8 cellular contexts compared by ENCODE assay signal in the genomic region with DNA sequence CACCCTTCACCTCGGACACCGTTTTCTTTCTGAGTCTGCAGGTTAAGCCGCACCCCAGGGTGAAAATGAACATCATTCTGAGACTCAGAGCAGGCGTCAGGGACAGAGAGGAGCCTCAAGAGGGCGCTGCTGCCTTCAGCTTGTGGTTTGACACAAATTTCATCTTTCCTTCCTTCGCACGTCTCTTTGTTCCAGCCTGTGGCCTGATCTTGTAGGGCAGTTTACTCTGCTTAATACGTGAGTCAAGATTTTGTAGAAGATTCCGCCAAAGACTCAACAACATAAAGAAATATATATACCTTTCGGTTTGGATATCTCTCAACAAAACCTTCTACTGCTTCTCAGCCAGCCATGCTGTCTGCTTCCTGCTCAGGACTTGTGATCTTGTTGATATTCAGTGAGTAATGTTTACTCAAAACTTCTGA.
DNase-seq lines count a peak whose midpoint lies in the region; ATAC-seq and TF ChIP-seq lines count a peak whose summit lies in the region.

No MANE protein-coding gene starts in this region.

- peak; percentile 80 for ATAC-seq in activated CD4-positive, alpha-beta T cell treated with anti-CD3 and anti-CD28 coated beads for 36 hours
- ATAC-seq in aorta (ENCODE audit: low FRiP score) (no peak), sciatic nerve (no peak)

- H3K27ac Mint-ChIP-seq in activated CD4-positive, alpha-beta T cell treated with anti-CD3 and anti-CD28 coated beads for 36 hours: peak overlapping the region; percentile 83

- TF ChIP-seq CTCF in dorsolateral prefrontal cortex (IDR thresholded peaks at IDR 0.05 in 54 of 56, conservative IDR thresholded peaks at IDR 0.05 in 2 of 56; ENCODE audit: low read depth in 1 of 56, partially characterized antibody in 56 of 56): peak in 34 of 56 donors; percentile 11 to 54 (median 28)

- H3K4me3 Mint-ChIP-seq in activated CD4-positive, alpha-beta T cell treated with anti-CD3 and anti-CD28 coated beads for 36 hours: peak overlapping the region; percentile 80

- POLR2A ChIA-PET in activated CD4-positive, alpha-beta T cell treated with anti-CD3 and anti-CD28 coated beads for 36 hours (lab: Charles Lee): interaction anchor here (1.3 kb wide), 1 partner anchor 68 kb away, joined by 4 read pairs; no protein-coding TSS in a partner anchor

- H3K27me3 Mint-ChIP-seq in activated CD4-positive, alpha-beta T cell treated with anti-CD3 and anti-CD28 coated beads for 36 hours: no peaks in the 10 kb centered on the region

- peaks cover 0 to 4% (median 0%) of the 10 kb centered on the region in 45 donors for H3K27me3 ChIP-seq in dorsolateral prefrontal cortex
- no peaks in the 10 kb centered on the region for H3K27me3 ChIP-seq in aorta (ENCODE audit: control insufficient read depth in 1 of 2, insufficient read depth in 2 of 2, low read length in 1 of 2)

- H3K27ac ChIP-seq in dorsolateral prefrontal cortex (no peak overlapping the region), aorta (ENCODE audit: low read depth in 1 of 2, low read length in 2 of 2) (no peak overlapping the region)

- DNase-seq in NCI-H748 (lab: John Stamatoyannopoulos, UW; ENCODE audit: unreplicated experiment) (peak; percentile 9), NCI-H748 treated with DMSO at 0.1 percent for 48 hours (lab: John Stamatoyannopoulos, UW) (no peak), dorsolateral prefrontal cortex (no peak), aorta (no peak), sciatic nerve (ENCODE audit: low spot score) (no peak), mesenteric fat pad (ENCODE audit: low spot score) (no peak)
- DNase-seq in activated CD4-positive, alpha-beta T cell treated with anti-CD3 and anti-CD28 coated beads for 36 hours: peak; percentile 87
- peak; percentile 60 to 64 for DNase-seq in stimulated activated CD4-positive, alpha-beta T cell treated with anti-CD3 and anti-CD28 coated beads, Interleukin-4, amount 100 ng/mL, for 4 hours

- H3K36me3 ChIP-seq in aorta (ENCODE audit: control insufficient read depth in 1 of 2, insufficient read depth in 2 of 2, low read length in 1 of 2): no peaks in the 10 kb centered on the region

- intact Hi-C loops in activated CD4-positive, alpha-beta T cell treated with anti-CD3 and anti-CD28 coated beads for 36 hours (cut with DNase I, micrococcal nuclease): loop anchor here (2.0 to 5.0 kb wide), 4 partner anchors 24 to 504 kb away; no protein-coding TSS in a partner anchor
- intact Hi-C loops in dorsolateral prefrontal cortex (cut with DNase I) (no loop called here), aorta (cut with DNase I) (no loop called here), sciatic nerve (cut with DNase I) (no loop called here)

- H3K9me3 Mint-ChIP-seq in activated CD4-positive, alpha-beta T cell treated with anti-CD3 and anti-CD28 coated beads for 36 hours (ENCODE audit: low read depth): no peaks in the 10 kb centered on the region

- CTCF ChIA-PET in activated CD4-positive, alpha-beta T cell treated with anti-CD3 and anti-CD28 coated beads for 36 hours (lab: Charles Lee): interaction anchor here (0.8 to 3.0 kb wide), 18 partner anchors 10 to 567 kb away, joined by 3 to 21 read pairs (median 5); no protein-coding TSS in a partner anchor

- peaks cover 2% of the 10 kb centered on the region for H3K9me3 ChIP-seq in aorta (ENCODE audit: control insufficient read depth, low read length)

- no peaks in the 10 kb centered on the region for H3K4me1 ChIP-seq in aorta (ENCODE audit: control insufficient read depth in 1 of 2, insufficient read depth in 2 of 2, low read length in 2 of 2)

- H3K4me3 ChIP-seq in dorsolateral prefrontal cortex (no peak overlapping the region), aorta (ENCODE audit: low read length in 2 of 2) (no peak overlapping the region)

- H3K4me1 Mint-ChIP-seq in activated CD4-positive, alpha-beta T cell treated with anti-CD3 and anti-CD28 coated beads for 36 hours: peaks cover 26% of the 10 kb centered on the region

- 27 to 30% methylated on average over 10 of the region's 10 CpGs for WGBS in aorta, 2 donors

- peaks cover 14% of the 10 kb centered on the region for H3K36me3 Mint-ChIP-seq in activated CD4-positive, alpha-beta T cell treated with anti-CD3 and anti-CD28 coated beads for 36 hours (ENCODE audit: low read depth)

Comparison
In these comparisons a context has a peak if more than half of its experiments do, and no peak if none do; other contexts are left out.
1. DNase-seq: peak in NCI-H748 (single experiment), activated CD4-positive, alpha-beta T cell treated with anti-CD3 and anti-CD28 coated beads for 36 hours (single experiment) and stimulated activated CD4-positive, alpha-beta T cell treated with anti-CD3 and anti-CD28 coated beads, Interleukin-4, amount 100 ng/mL, for 4 hours (2 of 2); none in NCI-H748 treated with DMSO at 0.1 percent for 48 hours (single experiment), dorsolateral prefrontal cortex (0 of 10), aorta (0 of 2), sciatic nerve (single experiment) and mesenteric fat pad (single experiment).
2. intact Hi-C loops: an anchor here in activated CD4-positive, alpha-beta T cell treated with anti-CD3 and anti-CD28 coated beads for 36 hours (2.0 to 5.0 kb wide); none called in dorsolateral prefrontal cortex, aorta and sciatic nerve.